In the genomic region with DNA sequence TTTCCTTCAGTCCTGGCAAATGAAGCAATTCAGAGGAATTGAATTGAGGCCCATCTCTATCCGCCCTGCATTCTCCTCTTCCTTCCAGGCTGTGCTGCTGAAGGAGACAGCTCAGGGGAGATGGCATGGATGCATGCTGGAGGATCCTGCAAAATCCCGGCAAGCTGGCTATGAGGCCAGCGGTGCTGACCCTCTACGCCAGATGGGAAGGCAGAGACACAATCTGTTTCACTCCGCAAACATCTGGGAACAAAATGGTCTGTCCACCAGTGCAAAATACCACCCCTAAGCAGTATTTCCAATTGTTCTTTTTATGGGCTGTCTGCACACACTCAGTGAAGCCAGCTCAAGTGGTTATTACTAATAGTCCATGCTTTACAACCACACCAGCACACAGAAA, we compare ENCODE assay signal across 19 cellular contexts.
"Had no signal": no experiment of that assay in that cellular context is flagged by ENCODE, and none has a peak within 500 bp of the region (broad histone marks: within the 10 kb centered on the region; RNA-seq: fewer than 3 reads in every experiment).

No MANE protein-coding gene starts in this region.

- H3K9me3 Mint-ChIP-seq: activated CD4-positive, alpha-beta memory T cell treated with anti-CD3 and anti-CD28 coated beads, Interleukin-2, amount 10 ng/mL, durations not matched to agents 7 days and 5 days; activated naive CD8-positive, alpha-beta T cell treated with anti-CD3 and anti-CD28 coated beads, Interleukin-2, amount 50 U/mL, for 24 hours; natural killer cell had no signal

- H3K27ac Mint-ChIP-seq: activated CD4-positive, alpha-beta memory T cell treated with anti-CD3 and anti-CD28 coated beads, Interleukin-2, amount 10 ng/mL, durations not matched to agents 7 days and 5 days; activated CD4-positive, alpha-beta T cell treated with anti-CD3 and anti-CD28 coated beads for 36 hours; activated naive CD8-positive, alpha-beta T cell treated with anti-CD3 and anti-CD28 coated beads, Interleukin-2, amount 50 U/mL, for 24 hours; natural killer cell had no signal

- DNase-seq: activated CD4-positive, alpha-beta memory T cell treated with anti-CD3 and anti-CD28 coated beads, Interleukin-2, amount 10 ng/mL, durations not matched to agents 7 days and 5 days; activated CD4-positive, alpha-beta T cell treated with anti-CD3 and anti-CD28 coated beads for 36 hours; activated CD8-positive, alpha-beta memory T cell treated with anti-CD3 and anti-CD28 coated beads, Interleukin-2, amount 50 U/mL, for 4 hours; activated naive CD8-positive, alpha-beta T cell treated with anti-CD3 and anti-CD28 coated beads, Interleukin-2, amount 50 U/mL, for 24 hours; dorsolateral prefrontal cortex; head of caudate nucleus; left colon; mucosa of descending colon; natural killer cell; psoas muscle; right lobe of liver; spleen; stimulated activated naive CD8-positive, alpha-beta T cell treated with anti-CD3 and anti-CD28 coated beads, Interleukin-15, Interleukin-2, amounts not matched to agents 100 U/mL and 50 U/mL, for 24 hours; upper lobe of right lung; WERI-Rb-1 had no signal

- H3K4me3 ChIP-seq: ascending aorta, dorsolateral prefrontal cortex, lung, mucosa of descending colon, psoas muscle, right lobe of liver, spleen, suprapubic skin, upper lobe of right lung had no signal

- H3K4me3 Mint-ChIP-seq: activated CD4-positive, alpha-beta memory T cell treated with anti-CD3 and anti-CD28 coated beads, Interleukin-2, amount 10 ng/mL, durations not matched to agents 7 days and 5 days; activated CD4-positive, alpha-beta T cell treated with anti-CD3 and anti-CD28 coated beads for 36 hours; activated naive CD8-positive, alpha-beta T cell treated with anti-CD3 and anti-CD28 coated beads, Interleukin-2, amount 50 U/mL, for 24 hours; natural killer cell had no signal

- H3K4me1 ChIP-seq: ascending aorta, psoas muscle, right lobe of liver, spleen, suprapubic skin, upper lobe of right lung had no signal

- ATAC-seq: activated CD4-positive, alpha-beta T cell treated with anti-CD3 and anti-CD28 coated beads for 36 hours; activated naive CD8-positive, alpha-beta T cell treated with anti-CD3 and anti-CD28 coated beads, Interleukin-2, amount 50 U/mL, for 24 hours; esophagus mucosa; natural killer cell; psoas muscle; right lobe of liver; stimulated activated naive CD8-positive, alpha-beta T cell treated with anti-CD3 and anti-CD28 coated beads, Interleukin-15, Interleukin-2, amounts not matched to agents 100 U/mL and 50 U/mL, for 24 hours; upper lobe of right lung had no signal

- H3K36me3 ChIP-seq: ascending aorta, right lobe of liver, spleen, suprapubic skin, upper lobe of right lung, WERI-Rb-1 had no signal

- H3K9me3 ChIP-seq: ascending aorta, mucosa of descending colon, psoas muscle, right lobe of liver, spleen, suprapubic skin, upper lobe of right lung had no signal

- H3K36me3 Mint-ChIP-seq: natural killer cell had no signal

- H3K4me1 Mint-ChIP-seq: activated CD4-positive, alpha-beta memory T cell treated with anti-CD3 and anti-CD28 coated beads, Interleukin-2, amount 10 ng/mL, durations not matched to agents 7 days and 5 days; activated CD4-positive, alpha-beta T cell treated with anti-CD3 and anti-CD28 coated beads for 36 hours; activated naive CD8-positive, alpha-beta T cell treated with anti-CD3 and anti-CD28 coated beads, Interleukin-2, amount 50 U/mL, for 24 hours had no signal

- H3K27me3 ChIP-seq: ascending aorta, dorsolateral prefrontal cortex, right lobe of liver, spleen, suprapubic skin, upper lobe of right lung had no signal

- H3K27ac ChIP-seq: ascending aorta, dorsolateral prefrontal cortex, psoas muscle, right lobe of liver, spleen, suprapubic skin, upper lobe of right lung, WERI-Rb-1 had no signal

- H3K27me3 Mint-ChIP-seq: activated CD4-positive, alpha-beta T cell treated with anti-CD3 and anti-CD28 coated beads for 36 hours; activated naive CD8-positive, alpha-beta T cell treated with anti-CD3 and anti-CD28 coated beads, Interleukin-2, amount 50 U/mL, for 24 hours had no signal
